In genomic region chr1:45751039-45751838, GRCh38 we compare ENCODE assay signal across 8 cellular contexts. TPM values are rescaled to one million over a fixed set of nuclear protein-coding genes. Genes with fewer than 3 reads are reported as not detected.
A peak's percentile ranks its signal among the peaks of the same experiment; 100 is the strongest.
DNase-seq lines count a peak whose midpoint lies in the region; ATAC-seq and TF ChIP-seq lines count a peak whose summit lies in the region.
"Not testable (repeated sequence)": the region's sequence is repeated elsewhere in the genome, so short reads cannot be mapped to it uniquely, and the experiment has no call there.

No MANE protein-coding gene starts in this region.

- intact Hi-C loops in upper lobe of right lung (cut with DNase I) = not testable (repeated sequence)

- peak overlapping the region; percentile 81 for H2BK5ac ChIP-seq in mesendoderm (ENCODE audit: low read length)

- H4K20me1 ChIP-seq in OCI-LY1 (ENCODE audit: insufficient read depth, low read length) = not testable (repeated sequence)

- H2BK120ac ChIP-seq in mesendoderm (ENCODE audit: low read depth, low read length) = not testable (repeated sequence)

- peak overlapping the region; percentile 79 for H3K4me2 ChIP-seq in OCI-LY1 (ENCODE audit: low read length)
- H3K4me2 ChIP-seq in mesendoderm (ENCODE audit: low read length) = peak overlapping the region; percentile 43

- H3K27ac Mint-ChIP-seq in activated T-cell treated with anti-CD3 and anti-CD28 coated beads, Interleukin-2, amount 50 U/mL, for 24 hours = peak overlapping the region; percentile 99

- H3K79me1 ChIP-seq in mesendoderm (ENCODE audit: low read length) = not testable (repeated sequence)

- not testable (repeated sequence) for ATAC-seq in gastroesophageal sphincter, upper lobe of right lung

- H3K56ac ChIP-seq in mesendoderm (ENCODE audit: low read length) = peak overlapping the region; percentile 92

- not testable (repeated sequence) for H3K18ac ChIP-seq in mesendoderm (ENCODE audit: low read length)

- not testable (repeated sequence) for H3K36me3 Mint-ChIP-seq in activated T-cell treated with anti-CD3 and anti-CD28 coated beads, Interleukin-2, amount 50 U/mL, for 24 hours (ENCODE audit: low read depth)

- not testable (repeated sequence) for H2BK15ac ChIP-seq in mesendoderm (replicated peaks; ENCODE audit: low read depth)

- H3F3A ChIP-seq in OCI-LY1 (ENCODE audit: insufficient read depth, low read length) = not testable (repeated sequence)

- H3K4me1 Mint-ChIP-seq in activated T-cell treated with anti-CD3 and anti-CD28 coated beads, Interleukin-2, amount 50 U/mL, for 24 hours (ENCODE audit: low read depth) = peaks cover 33% of the 10 kb centered on the region

- not testable (repeated sequence) for H2AK5ac ChIP-seq in mesendoderm (ENCODE audit: low read length)

- H3K9me3 ChIP-seq in ES-I3 (ENCODE audit: control insufficient read depth, insufficient read depth, low read length) = peaks cover 16% of the 10 kb centered on the region
- not testable (repeated sequence) for H3K9me3 ChIP-seq in OCI-LY1 (ENCODE audit: low read length); gastroesophageal sphincter; upper lobe of right lung

- H3K27me3 ChIP-seq in OCI-LY1 (ENCODE audit: insufficient read depth, low read length); gastroesophageal sphincter; mesendoderm (ENCODE audit: insufficient read depth, low read length, poor library complexity); upper lobe of right lung: not testable (repeated sequence)

- H3K27me3 Mint-ChIP-seq in activated T-cell treated with anti-CD3 and anti-CD28 coated beads, Interleukin-2, amount 50 U/mL, for 24 hours = not testable (repeated sequence)

- peak overlapping the region; percentile 94 for H3K9ac ChIP-seq in ES-I3 (ENCODE audit: low read depth, low read length)
- H3K9ac ChIP-seq in OCI-LY1 (ENCODE audit: low read length) = peak overlapping the region; percentile 93
- H3K9ac ChIP-seq in mesendoderm (ENCODE audit: low read length) = peak overlapping the region; percentile 90

- TF ChIP-seq POLR2A in gastroesophageal sphincter (IDR thresholded peaks at IDR 0.05) = not testable (repeated sequence)

- not testable (repeated sequence) for H4K8ac ChIP-seq in mesendoderm (ENCODE audit: low read depth, low read length)

- peak overlapping the region; percentile 99 for H3K4me3 Mint-ChIP-seq in activated T-cell treated with anti-CD3 and anti-CD28 coated beads, Interleukin-2, amount 50 U/mL, for 24 hours

- peak overlapping the region; percentile 81 for H3K27ac ChIP-seq in OCI-LY1 (ENCODE audit: low read depth, low read length, poor library complexity, severe bottlenecking)
- peak overlapping the region; percentile 99 for H3K27ac ChIP-seq in caudate nucleus (ENCODE audit: low read depth, low read length)
- peak overlapping the region; percentile 91 to 98 (median 95) for H3K27ac ChIP-seq in gastroesophageal sphincter
- peak overlapping the region; percentile 24 for H3K27ac ChIP-seq in mesendoderm (ENCODE audit: low read depth, low read length)
- H3K27ac ChIP-seq in upper lobe of right lung = peak overlapping the region; percentile 99

- not testable (repeated sequence) for H3K4me1 ChIP-seq in ES-I3 (ENCODE audit: insufficient read depth, low read length); mesendoderm (ENCODE audit: control insufficient read depth, low read depth, low read length)
- H3K4me1 ChIP-seq in OCI-LY1 (ENCODE audit: insufficient read depth, low read length, severe bottlenecking) = peaks cover 13% of the 10 kb centered on the region
- H3K4me1 ChIP-seq in gastroesophageal sphincter = peaks cover 0 to 35% (median 10%) of the 10 kb centered on the region in 3 donors
- peaks cover 11% of the 10 kb centered on the region for H3K4me1 ChIP-seq in upper lobe of right lung

- H2AFZ ChIP-seq in OCI-LY1 (ENCODE audit: low read length) = peak overlapping the region; percentile 59; the same call in 1 of the 2 replicates

- not testable (repeated sequence) for H3K9me3 Mint-ChIP-seq in activated T-cell treated with anti-CD3 and anti-CD28 coated beads, Interleukin-2, amount 50 U/mL, for 24 hours

- not testable (repeated sequence) for TF ChIP-seq EP300 in gastroesophageal sphincter (IDR thresholded peaks at IDR 0.05)

- not testable (repeated sequence) for H3K4ac ChIP-seq in mesendoderm (ENCODE audit: low read depth, low read length)

- 8 to 80% methylated on average over 2 to 16 of the region's 24 CpGs for WGBS in gastroesophageal sphincter (ENCODE audit: low coverage in 1 of 2), 2 donors
- WGBS in mesendoderm (ENCODE audit: extremely low coverage, insufficient coverage, low lambda C conversion rate) = no CpG with 5 or more reads among the region's 24 CpGs

- peak; percentile 32 for DNase-seq in activated T-cell treated with anti-CD3 and anti-CD28 coated beads, Interleukin-2, amount 50 U/mL, for 24 hours
- DNase-seq in caudate nucleus (lab: John Stamatoyannopoulos, UW); mesendoderm; retinal pigment epithelial cell (ENCODE audit: low read depth); upper lobe of right lung: not testable (repeated sequence)

- H3K4me3 ChIP-seq in OCI-LY1 (ENCODE audit: low read depth, low read length, poor library complexity, severe bottlenecking) (peak overlapping the region; percentile 80), gastroesophageal sphincter (peak overlapping the region; percentile 71 to 86), mesendoderm (ENCODE audit: low read length) (peak overlapping the region; percentile 2), retinal pigment epithelial cell (ENCODE audit: low read length) (peak overlapping the region; percentile 83), upper lobe of right lung (peak overlapping the region; percentile 83)

- H4K5ac ChIP-seq in mesendoderm (ENCODE audit: low read length) = peak overlapping the region; percentile 92

- TF ChIP-seq CTCF in OCI-LY1 (IDR thresholded peaks at IDR 0.05; ENCODE audit: low read length); gastroesophageal sphincter (IDR thresholded peaks at IDR 0.05); retinal pigment epithelial cell (conservative IDR thresholded peaks at IDR 0.05; ENCODE audit: low read depth, low read length); upper lobe of right lung (IDR thresholded peaks at IDR 0.05): not testable (repeated sequence)

- not testable (repeated sequence) for H3K36me3 ChIP-seq in ES-I3 (ENCODE audit: insufficient read depth, low read length); OCI-LY1 (ENCODE audit: insufficient read depth, low read length); gastroesophageal sphincter; mesendoderm (ENCODE audit: control insufficient read depth, insufficient read depth, low read length); upper lobe of right lung

- not testable (repeated sequence) for H3K9me2 ChIP-seq in OCI-LY1 (ENCODE audit: low read depth, low read length)

- not testable (repeated sequence) for H3K23ac ChIP-seq in mesendoderm (ENCODE audit: low read length)

- H3K79me2 ChIP-seq in OCI-LY1 (ENCODE audit: insufficient read depth, low read length); mesendoderm (ENCODE audit: control insufficient read depth, insufficient read depth, low read length): not testable (repeated sequence)

RNA-seq across cellular contexts. Expression of gene IPP, which starts 0.8 kb away (rescaled TPM):
- total RNA-seq in gastroesophageal sphincter = 10 to 100 TPM in 1 of 4 donors, 1 to 10 TPM in 3; 6.7 to 16.3 (median 8.0) TPM
- polyA plus RNA-seq in mesendoderm (2013, experiment 1 of 2) = 2.6 TPM
- polyA plus RNA-seq in mesendoderm (2013, experiment 2 of 2) = 2.2 TPM
- total RNA-seq in upper lobe of right lung = 16.1 TPM

RNA-seq across cellular contexts. Expression of gene MAST2, which starts 52.2 kb away (rescaled TPM):
- total RNA-seq in gastroesophageal sphincter (10 to 100 TPM; 31.1 to 76.9 (median 73.4) TPM), upper lobe of right lung (22.0 TPM)
- polyA plus RNA-seq in mesendoderm (2013, experiment 1 of 2) = 12.3 TPM
- polyA plus RNA-seq in mesendoderm (2013, experiment 2 of 2) = 12.5 TPM

Comparison
In these comparisons a context has a peak if more than half of its experiments do, and no peak if none do; other contexts are left out.
1. H3K27ac ChIP-seq: peak in every context shown above with its lines; median percentile 99 in caudate nucleus; 99 in upper lobe of right lung; 95 in gastroesophageal sphincter; 81 in OCI-LY1; 24 in mesendoderm.
2. H3K4me3 ChIP-seq: peak in every context shown above with its lines; median percentile 83 in retinal pigment epithelial cell; 83 in upper lobe of right lung; 80 in OCI-LY1; 78 in gastroesophageal sphincter; 2 in mesendoderm.